In genomic region chr16:57485091-57485915, GRCh38 we compare ENCODE assay signal across 6 cellular contexts. TPM values are rescaled to one million over a fixed set of nuclear protein-coding genes. Genes with fewer than 3 reads are reported as not detected.
DNase-seq lines count a peak whose midpoint lies in the region; ATAC-seq and TF ChIP-seq lines count a peak whose summit lies in the region.

No MANE protein-coding gene starts in this region.

- H3K27me3 ChIP-seq in cardiac muscle cell (no peaks in the 10 kb centered on the region), vagina (no peaks in the 10 kb centered on the region)

- peaks cover 16% of the 10 kb centered on the region for H3K36me3 ChIP-seq in cardiac muscle cell
- no peaks in the 10 kb centered on the region for H3K36me3 ChIP-seq in vagina

- H3K4me1 ChIP-seq in cardiac muscle cell (ENCODE audit: low read depth): peaks cover 40% of the 10 kb centered on the region
- H3K4me1 ChIP-seq in vagina: peaks cover 47% of the 10 kb centered on the region

- TF ChIP-seq CTCF in cardiac muscle cell (IDR thresholded peaks at IDR 0.05; ENCODE audit: low read depth, low read length): no peak
- TF ChIP-seq CTCF in vagina (IDR thresholded peaks at IDR 0.05): no peak

- intact Hi-C loops in Right ventricle myocardium superior (cut with DNase I) (no loop called here), vagina (cut with DNase I) (no loop called here)

- ATAC-seq in Right ventricle myocardium superior (ENCODE audit: poor library complexity) (no peak), HG03521 (IDR thresholded peaks at IDR 0.05; ENCODE audit: unreplicated experiment) (no peak)

- TF ChIP-seq POLR2A in vagina (IDR thresholded peaks at IDR 0.05): no peak

- H3K27ac ChIP-seq in cardiac muscle cell: peak overlapping the region; percentile 95
- peak overlapping the region; percentile 77 for H3K27ac ChIP-seq in vagina

- H3K9me3 ChIP-seq in cardiac muscle cell (ENCODE audit: low read depth) (no peaks in the 10 kb centered on the region), iPS-18c (ENCODE audit: control insufficient read depth, insufficient read depth, low read length) (peaks cover 6% of the 10 kb centered on the region), vagina (no peaks in the 10 kb centered on the region)

- DNase-seq in cardiac muscle cell (ENCODE audit: low read depth in 1 of 2, low spot score in 1 of 2) (no peak), Right ventricle myocardium superior (no peak), vagina (ENCODE audit: extremely low spot score in 2 of 2) (no peak), activated gamma-delta T cell treated with Interleukin-2 at 50 U/mL for 16 hours (no peak)

- H3K4me3 ChIP-seq in cardiac muscle cell: peak overlapping the region; percentile 100
- peak overlapping the region; percentile 74 for H3K4me3 ChIP-seq in iPS-18c (ENCODE audit: insufficient read depth, low read depth, low read length)
- H3K4me3 ChIP-seq in vagina: peak overlapping the region; percentile 85 to 93

RNA-seq across cellular contexts. Expression of gene DOK4, which starts 1.0 kb away (rescaled TPM):
- 1,502 and 2,409 TPM in 2 replicates for total RNA-seq in cardiac muscle cell
- polyA plus RNA-seq in cardiac muscle cell: 1,563 and 2,826 TPM in 2 replicates
- 7.5 TPM for total RNA-seq in Right ventricle myocardium superior
- total RNA-seq in vagina: 19.4 TPM

RNA-seq across cellular contexts. Expression of gene POLR2C, which starts 22.8 kb away (rescaled TPM):
- total RNA-seq in cardiac muscle cell (126 and 164 TPM in 2 replicates), Right ventricle myocardium superior (37.9 TPM), vagina (127 TPM)
- polyA plus RNA-seq in cardiac muscle cell: 80.0 and 83.5 TPM in 2 replicates

RNA-seq across cellular contexts. Expression of gene COQ9, which starts 38.0 kb away (rescaled TPM):
- total RNA-seq in cardiac muscle cell: 111 and 115 TPM in 2 replicates
- 147 and 152 TPM in 2 replicates for polyA plus RNA-seq in cardiac muscle cell
- total RNA-seq in Right ventricle myocardium superior: 225 TPM
- total RNA-seq in vagina: 37.6 TPM

RNA-seq across cellular contexts. Expression of gene CIAPIN1, which starts 38.1 kb away (rescaled TPM):
- 65.5 and 74.2 TPM in 2 replicates for total RNA-seq in cardiac muscle cell
- 139 and 156 TPM in 2 replicates for polyA plus RNA-seq in cardiac muscle cell
- 41.8 TPM for total RNA-seq in Right ventricle myocardium superior
- total RNA-seq in vagina: 28.0 TPM

RNA-seq across cellular contexts. Expression of gene CCDC102A, which starts 51.1 kb away (rescaled TPM):
- total RNA-seq in cardiac muscle cell (41.3 and 51.9 TPM in 2 replicates), Right ventricle myocardium superior (10.5 TPM), vagina (22.1 TPM)
- 30.1 and 43.8 TPM in 2 replicates for polyA plus RNA-seq in cardiac muscle cell

Comparison
In these comparisons a context has a peak if more than half of its experiments do, and no peak if none do; other contexts are left out.
1. RNA of gene DOK4, which starts 1.0 kb away (total RNA-seq): 1,502 to 2,409 TPM in cardiac muscle cell; 19.4 TPM in vagina (single experiment) and 7.5 TPM in Right ventricle myocardium superior (single experiment); every median in the first group is over 10 times any median in the second.
2. Peak in every context shown above with its lines, with median percentiles within 50 percentile points of each other: H3K4me3 ChIP-seq.